In genomic region chr12:49264873-49265792, GRCh38 we compare ENCODE assay signal across 1 cellular context.
A peak's percentile ranks its signal among the peaks of the same experiment; 100 is the strongest.
TF ChIP-seq lines count a peak whose summit lies in the region.

TSS of gene TUBA1C (plus strand) at chr12:49265082. CDS start at chr12:49265182, 100 bp downstream.

TF ChIP-seq in K562, 482 proteins besides CTCF, POLR2A, EP300 and RAD21 (continued from another document and continues in another):
- TF ChIP-seq NR0B1 (IDR thresholded peaks at IDR 0.05; ENCODE audit: partially characterized antibody) (no peak), FOXO4 (CRISPR knock-in tag; IDR thresholded peaks at IDR 0.05) (0 out of 2 replicates have a peak, but pooled peaks have one; percentile 42), EWSR1 (IDR thresholded peaks at IDR 0.05; ENCODE audit: borderline replicate concordance, low read depth, partially characterized antibody) (no peak), FIP1L1 (IDR thresholded peaks at IDR 0.05; ENCODE audit: low read depth, low read length, poor library complexity, severe bottlenecking) (peak; percentile 98), MAX (CRISPR knock-in tag; IDR thresholded peaks at IDR 0.05) (peak; percentile 88), GTF3C2 (IDR thresholded peaks at IDR 0.05; ENCODE audit: borderline replicate concordance, extremely low read depth, insufficient read length) (no peak), RBM22 (IDR thresholded peaks at IDR 0.05; ENCODE audit: low read depth, low read length, poor library complexity, severe bottlenecking) (peak; percentile 99), FOXA3 (CRISPR knock-in tag; conservative IDR thresholded peaks at IDR 0.05 in 1 of 2, IDR thresholded peaks at IDR 0.05 in 1 of 2) (no peak; a peak in 1 of 4 replicates), DPF2 (IDR thresholded peaks at IDR 0.05) (peak; percentile 63), DACH1 (IDR thresholded peaks at IDR 0.05; ENCODE audit: partially characterized antibody) (no peak), SRSF3 (IDR thresholded peaks at IDR 0.05; ENCODE audit: insufficient read depth, low read length) (peak; percentile 94; the same call in 1 of the 2 replicates), POU5F1 (IDR thresholded peaks at IDR 0.05; ENCODE audit: borderline replicate concordance, low read depth, low read length, partially characterized antibody) (no peak), ZNF224 (CRISPR knock-in tag; IDR thresholded peaks at IDR 0.05) (0 out of 2 replicates have a peak, but pooled peaks have one; percentile 51), ZNF253 (CRISPR knock-in tag; conservative IDR thresholded peaks at IDR 0.05) (no peak; the same call in 1 of the 2 replicates), KDM4B (IDR thresholded peaks at IDR 0.05; ENCODE audit: borderline replicate concordance in 2 of 2, low read depth in 1 of 2) (0 out of 4 replicates have a peak, but pooled peaks have one; percentile 59 to 66), TFAP4 (CRISPR knock-in tag; IDR thresholded peaks at IDR 0.05; ENCODE audit: borderline replicate concordance) (peak; percentile 48; the same call in 1 of the 2 replicates), POLR2B (IDR thresholded peaks at IDR 0.05; ENCODE audit: low read depth, partially characterized antibody) (peak; percentile 99), STAT5B (CRISPR knock-in tag; IDR thresholded peaks at IDR 0.05) (no peak), PCBP2 (IDR thresholded peaks at IDR 0.05; ENCODE audit: low read depth, low read length, poor library complexity, severe bottlenecking) (peak; percentile 98), CAMTA2 (CRISPR knock-in tag; conservative IDR thresholded peaks at IDR 0.05) (no peak), PYGO2 (tag; IDR thresholded peaks at IDR 0.05) (no peak), SETDB1 (IDR thresholded peaks at IDR 0.05; ENCODE audit: low read length) (no peak), ZNF830 (CRISPR knock-in tag; IDR thresholded peaks at IDR 0.05) (no peak), ZNF197 (CRISPR knock-in tag; IDR thresholded peaks at IDR 0.05; ENCODE audit: low read depth) (no peak), HMGXB4 (CRISPR knock-in tag; IDR thresholded peaks at IDR 0.05) (0 out of 2 replicates have a peak, but pooled peaks have one; percentile 42), FOXK1 (CRISPR knock-in tag; IDR thresholded peaks at IDR 0.05; ENCODE audit: borderline replicate concordance) (peak; percentile 55), NEUROD1 (IDR thresholded peaks at IDR 0.05; ENCODE audit: borderline replicate concordance, low read depth, low read length, partially characterized antibody) (peak; percentile 18), HOMEZ (CRISPR knock-in tag; IDR thresholded peaks at IDR 0.05) (no peak), ESRRA (IDR thresholded peaks at IDR 0.05; ENCODE audit: borderline replicate concordance, low read depth) (no peak; the same call in 1 of the 2 replicates), HDAC1 (IDR thresholded peaks at IDR 0.05) (peak; percentile 55 to 66; a peak in 3 of 4 replicates), NONO (IDR thresholded peaks at IDR 0.05; ENCODE audit: low read depth in 2 of 2, low read length in 1 of 2) (peak in 1 of 2 experiments; percentile 74; a peak in 3 of 4 replicates), SIN3B (IDR thresholded peaks at IDR 0.05; ENCODE audit: low read depth) (peak; percentile 55), ZNF143 (CRISPR knock-in tag; IDR thresholded peaks at IDR 0.05) (0 out of 2 replicates have a peak, but pooled peaks have one; percentile 33), RBM34 (IDR thresholded peaks at IDR 0.05; ENCODE audit: borderline replicate concordance, insufficient read depth, low read length) (no peak), BHLHE40 (IDR thresholded peaks at IDR 0.05; ENCODE audit: low read length) (peak; percentile 77), ZNF134 (CRISPR knock-in tag; conservative IDR thresholded peaks at IDR 0.05) (no peak), ESRRB (CRISPR knock-in tag; IDR thresholded peaks at IDR 0.05; ENCODE audit: borderline replicate concordance) (no peak), CBX1 (IDR thresholded peaks at IDR 0.05; ENCODE audit: low read depth) (peak; percentile 94; the same call in 1 of the 2 replicates), ZHX1 (conservative IDR thresholded peaks at IDR 0.05; ENCODE audit: low read length) (peak; percentile 83; the same call in 1 of the 2 replicates), CREB5 (CRISPR knock-in tag; IDR thresholded peaks at IDR 0.05) (no peak), ZNF589 (CRISPR knock-in tag; IDR thresholded peaks at IDR 0.05; ENCODE audit: low read depth) (peak; percentile 65; the same call in 1 of the 2 replicates), PHF21A (IDR thresholded peaks at IDR 0.05; ENCODE audit: borderline replicate concordance, low read depth) (0 out of 2 replicates have a peak, but pooled peaks have one; percentile 1), NR3C1 (CRISPR knock-in tag; IDR thresholded peaks at IDR 0.05) (0 out of 2 replicates have a peak, but pooled peaks have one; percentile 37), HMGN3 (IDR thresholded peaks at IDR 0.05; ENCODE audit: borderline replicate concordance, extremely low read depth, insufficient read length, low read depth, low read length) (peak; percentile 90), PHB2 (IDR thresholded peaks at IDR 0.05; ENCODE audit: low read depth) (no peak), TBL1XR1 (IDR thresholded peaks at IDR 0.05; ENCODE audit: low read length in 2 of 2) (peak; percentile 60 to 72; a peak in 2 of 4 replicates), MAFF (IDR thresholded peaks at IDR 0.05; ENCODE audit: low read length) (no peak; the same call in 1 of the 2 replicates), GATAD2B (IDR thresholded peaks at IDR 0.05; ENCODE audit: borderline replicate concordance) (peak; percentile 71), ZNF282 (CRISPR knock-in tag; IDR thresholded peaks at IDR 0.05) (0 out of 2 replicates have a peak, but pooled peaks have one; percentile 22), ZC3H8 (IDR thresholded peaks at IDR 0.05) (no peak)
- TF ChIP-seq, protein P1, sequence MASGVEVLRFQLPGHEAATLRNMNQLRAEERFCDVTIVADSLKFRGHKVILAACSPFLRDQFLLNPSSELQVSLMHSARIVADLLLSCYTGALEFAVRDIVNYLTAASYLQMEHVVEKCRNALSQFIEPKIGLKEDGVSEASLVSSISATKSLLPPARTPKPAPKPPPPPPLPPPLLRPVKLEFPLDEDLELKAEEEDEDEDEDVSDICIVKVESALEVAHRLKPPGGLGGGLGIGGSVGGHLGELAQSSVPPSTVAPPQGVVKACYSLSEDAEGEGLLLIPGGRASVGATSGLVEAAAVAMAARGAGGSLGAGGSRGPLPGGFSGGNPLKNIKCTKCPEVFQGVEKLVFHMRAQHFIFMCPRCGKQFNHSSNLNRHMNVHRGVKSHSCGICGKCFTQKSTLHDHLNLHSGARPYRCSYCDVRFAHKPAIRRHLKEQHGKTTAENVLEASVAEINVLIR (CRISPR knock-in tag; IDR thresholded peaks at IDR 0.05), result no peak
